Comparison of ENCODE assay signal across 8 cellular contexts in the genomic region with DNA sequence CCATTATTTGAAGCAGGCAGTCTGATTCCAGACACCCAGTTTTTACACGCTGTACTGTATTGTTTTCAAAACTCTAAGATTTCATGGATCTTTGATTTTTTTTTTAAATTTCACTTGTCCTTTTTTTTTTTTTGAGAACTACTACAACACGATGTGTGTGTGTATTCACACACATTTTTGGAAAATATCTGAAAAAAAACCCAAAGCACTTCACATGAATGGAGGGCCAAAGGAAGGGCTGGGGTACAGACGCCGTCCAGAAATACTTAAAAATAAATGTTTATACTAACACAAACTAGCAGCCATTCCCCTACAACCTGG. TPM values are rescaled to one million over a fixed set of nuclear protein-coding genes. Genes with fewer than 3 reads are reported as not detected.
DNase-seq lines count a peak whose midpoint lies in the region; ATAC-seq, FAIRE-seq and TF ChIP-seq lines count a peak whose summit lies in the region.

No MANE protein-coding gene starts in this region.

- no peak for DNase-seq in AG09309 (ENCODE audit: low read depth)
- DNase-seq in bronchial epithelial cell (ENCODE audit: low read depth) = no peak
- no peak for DNase-seq in H4 (ENCODE audit: low spot score)
- DNase-seq in dermis blood vessel endothelial cell = no peak
- no peak for DNase-seq in NCI-H1694 treated with DMSO at 0.1 percent for 48 hours (lab: John Stamatoyannopoulos, UW)

- H3K27ac ChIP-seq in muscle layer of duodenum (ENCODE audit: low read length) = peak overlapping the region; percentile 34

- TF ChIP-seq CTCF in AG09309 (IDR thresholded peaks at IDR 0.05; ENCODE audit: control insufficient read depth, insufficient read depth, low read depth, low read length, missing control alignments) (no peak), bronchial epithelial cell (IDR thresholded peaks at IDR 0.05; ENCODE audit: insufficient read depth, low read length, severe bottlenecking) (no peak)

- no peaks in the 10 kb centered on the region for H3K9me3 ChIP-seq in muscle layer of duodenum (ENCODE audit: control insufficient read depth in 1 of 2, low read length in 2 of 2)

- no peaks in the 10 kb centered on the region for H3K27me3 ChIP-seq in bronchial epithelial cell (ENCODE audit: control insufficient read depth, insufficient read depth, low read length)
- no peaks in the 10 kb centered on the region for H3K27me3 ChIP-seq in muscle layer of duodenum (ENCODE audit: low read depth, low read length)

- H3K36me3 ChIP-seq in bronchial epithelial cell (ENCODE audit: control insufficient read depth, insufficient read depth, low read length) (no peaks in the 10 kb centered on the region), muscle layer of duodenum (ENCODE audit: control insufficient read depth in 1 of 2, insufficient read depth in 2 of 2, low read length in 2 of 2) (peaks cover 0 to 11% of the 10 kb centered on the region in 2 donors)

- H3K4me3 ChIP-seq in AG09309 (ENCODE audit: control insufficient read depth, low read depth, low read length) (peak overlapping the region; percentile 56), bronchial epithelial cell (ENCODE audit: low read depth, low read length) (peak overlapping the region; percentile 57), muscle layer of duodenum (ENCODE audit: low read depth in 1 of 2, low read length in 2 of 2) (peak overlapping the region; percentile 79 to 98)

- H3K4me1 ChIP-seq in muscle layer of duodenum (ENCODE audit: control insufficient read depth in 1 of 2, insufficient read depth in 2 of 2, low read length in 2 of 2) = peaks cover 0 to 14% of the 10 kb centered on the region in 2 donors

- no peak for FAIRE-seq in bronchial epithelial cell (lab: Jason Lieb, UNC)

- ATAC-seq in HG03025 (IDR thresholded peaks at IDR 0.05; ENCODE audit: low FRiP score, unreplicated experiment) (peak; percentile 4), HG03342 (IDR thresholded peaks at IDR 0.05; ENCODE audit: unreplicated experiment) (no peak)

RNA-seq across cellular contexts. Expression of gene SSB, which starts 0.3 kb away (rescaled TPM):
- total RNA-seq in bronchial epithelial cell (62.7 and 72.7 TPM in 2 replicates), dermis blood vessel endothelial cell (75.2 and 113 TPM in 2 replicates)
- 117 and 125 TPM in 2 replicates for total RNA-seq in H4 (2014; rRNA removed; shearing (Covaris generic))

RNA-seq across cellular contexts. Expression of gene METTL5, which starts 26.3 kb away (rescaled TPM):
- total RNA-seq in bronchial epithelial cell (61.7 and 74.0 TPM in 2 replicates), dermis blood vessel endothelial cell (37.4 and 41.9 TPM in 2 replicates)
- total RNA-seq in H4 (2014; rRNA removed; shearing (Covaris generic)) = 96.3 and 128 TPM in 2 replicates

RNA-seq across cellular contexts. Expression of gene UBR3, which starts 28.9 kb away (rescaled TPM):
- total RNA-seq in bronchial epithelial cell (18.4 and 19.8 TPM in 2 replicates), dermis blood vessel endothelial cell (60.6 and 72.8 TPM in 2 replicates)
- total RNA-seq in H4 (2014; rRNA removed; shearing (Covaris generic)) = 9.8 and 17.1 TPM in 2 replicates
